ENCODE assay signal across 8 cellular contexts in the genomic region with DNA sequence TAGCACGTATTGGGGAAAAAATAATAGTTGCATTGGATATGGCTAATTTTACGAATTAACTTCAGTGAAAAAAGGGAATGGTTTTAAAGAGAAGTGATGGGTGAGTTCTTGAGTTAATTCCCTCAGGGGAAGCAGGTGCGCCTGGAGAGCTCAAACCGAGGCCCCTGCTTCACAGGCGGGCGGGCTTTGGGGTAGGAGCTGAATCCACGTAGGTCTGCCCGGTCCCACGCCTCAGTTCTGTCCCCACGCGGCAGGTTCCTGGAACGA. TPM values are rescaled to one million over a fixed set of nuclear protein-coding genes. Genes with fewer than 3 reads are reported as not detected.
DNase-seq lines count a peak whose midpoint lies in the region; ATAC-seq and TF ChIP-seq lines count a peak whose summit lies in the region.

No MANE protein-coding gene starts in this region.

- no peaks in the 10 kb centered on the region for H3K27me3 ChIP-seq in AG04450 (ENCODE audit: control insufficient read depth, insufficient read depth, low read length)
- H3K27me3 ChIP-seq in HUES48 (ENCODE audit: control insufficient read depth, insufficient read depth, low read length) = no peaks in the 10 kb centered on the region; the same call in 1 of the 2 replicates
- no peaks in the 10 kb centered on the region for H3K27me3 ChIP-seq in brain microvascular endothelial cell (replicated peaks)
- H3K27me3 ChIP-seq in muscle layer of duodenum (ENCODE audit: low read depth, low read length) = no peaks in the 10 kb centered on the region
- H3K27me3 ChIP-seq in adrenal gland = no peaks in the 10 kb centered on the region

- no peak for TF ChIP-seq POLR2A in adrenal gland (IDR thresholded peaks at IDR 0.05)

- H3K27ac ChIP-seq in AG04450 (ENCODE audit: low read depth, low read length) = no peak overlapping the region
- H3K27ac ChIP-seq in HUES48 (ENCODE audit: low read depth, low read length) = no peak overlapping the region
- H3K27ac ChIP-seq in brain microvascular endothelial cell = no peak overlapping the region
- H3K27ac ChIP-seq in muscle layer of duodenum (ENCODE audit: low read length) = no peak overlapping the region
- no peak overlapping the region for H3K27ac ChIP-seq in adrenal gland

- H3K9ac ChIP-seq in HUES48 (ENCODE audit: low read depth, low read length) = peak overlapping the region; percentile 75

- no peak for DNase-seq in AG04450 (ENCODE audit: low read depth, low spot score)
- no peak for DNase-seq in brain microvascular endothelial cell
- DNase-seq in stimulated activated CD4-positive, alpha-beta T cell treated with anti-CD3 and anti-CD28 coated beads, Interleukin-4, amount 100 ng/mL, for 24 hours = no peak
- no peak for DNase-seq in medulla oblongata (ENCODE audit: extremely low spot score)
- DNase-seq in adrenal gland = no peak

- peak overlapping the region; percentile 58 for H3K4me3 ChIP-seq in AG04450 (ENCODE audit: low read depth, low read length)
- peak overlapping the region; percentile 61 for H3K4me3 ChIP-seq in HUES48 (ENCODE audit: low read depth, low read length)
- H3K4me3 ChIP-seq in brain microvascular endothelial cell (ENCODE audit: low read depth, low read length) = peak overlapping the region; percentile 45
- peak overlapping the region; percentile 61 to 62 for H3K4me3 ChIP-seq in muscle layer of duodenum (ENCODE audit: low read depth in 1 of 2, low read length in 2 of 2)
- H3K4me3 ChIP-seq in adrenal gland = peak overlapping the region in 2 of 4 donors; percentile 65 to 77

- CTCF ChIA-PET in AG04450 (lab: Charles Lee) = interaction anchor here (0.6 to 3.4 kb wide), 14 partner anchors 11 to 586 kb away, joined by 3 to 39 read pairs (median 4); a partner anchor contains a TSS

- ATAC-seq in HG02885 (IDR thresholded peaks at IDR 0.05; ENCODE audit: poor library complexity, unreplicated experiment) = no peak

- TF ChIP-seq CTCF in AG04450 (IDR thresholded peaks at IDR 0.05; ENCODE audit: low read depth, low read length) (no peak), brain microvascular endothelial cell (IDR thresholded peaks at IDR 0.05; ENCODE audit: low read depth, low read length, missing control alignments) (no peak), adrenal gland (IDR thresholded peaks at IDR 0.05) (no peak)

- intact Hi-C loops in adrenal gland (cut with DNase I) = loop anchor here (5.0 to 10.0 kb wide), 3 partner anchors 192 to 459 kb away; a partner anchor contains a TSS

- 3 to 6% (median 4%) methylated on average over 11 to 12 of the region's 12 CpGs for WGBS in adrenal gland, 4 donors

- H3K9me3 ChIP-seq in AG04450 (ENCODE audit: control insufficient read depth, insufficient read depth, low read length) (no peaks in the 10 kb centered on the region), HUES48 (ENCODE audit: control insufficient read depth, insufficient read depth, low read length) (no peaks in the 10 kb centered on the region), muscle layer of duodenum (ENCODE audit: control insufficient read depth in 1 of 2, low read length in 2 of 2) (no peaks in the 10 kb centered on the region), adrenal gland (replicated peaks in 1 of 3) (no peaks in the 10 kb centered on the region)

- POLR2A ChIA-PET in AG04450 (lab: Yijun Ruan, JAX) = interaction anchor here (1.1 to 1.2 kb wide), 2 partner anchors 44 to 461 kb away, joined by 3 to 4 read pairs; a partner anchor contains a TSS

- in situ Hi-C loops in brain microvascular endothelial cell (cut with HindIII; ENCODE audit: low pct_ligation_motif_present, low sequenced_read_pairs) = loop anchor here (25.0 kb wide), 1 partner anchor 189 kb away; a partner anchor contains a TSS

- H3K36me3 ChIP-seq in HUES48 (ENCODE audit: control insufficient read depth, insufficient read depth, low read length) (no peaks in the 10 kb centered on the region), brain microvascular endothelial cell (replicated peaks) (peaks cover 11% of the 10 kb centered on the region), muscle layer of duodenum (ENCODE audit: control insufficient read depth in 1 of 2, insufficient read depth in 2 of 2, low read length in 2 of 2) (no peaks in the 10 kb centered on the region), adrenal gland (replicated peaks in 1 of 2) (no peaks in the 10 kb centered on the region)

- H3K4me1 ChIP-seq in HUES48 (ENCODE audit: control insufficient read depth, insufficient read depth, low read length) = peaks cover 18% of the 10 kb centered on the region
- peaks cover 0 to 9% of the 10 kb centered on the region in 2 donors for H3K4me1 ChIP-seq in muscle layer of duodenum (ENCODE audit: control insufficient read depth in 1 of 2, insufficient read depth in 2 of 2, low read length in 2 of 2)
- peaks cover 0 to 9% of the 10 kb centered on the region in 2 donors for H3K4me1 ChIP-seq in adrenal gland (replicated peaks in 1 of 2)

RNA-seq across cellular contexts. Expression of a gene that starts 44.1 kb away (rescaled TPM):
- polyA plus RNA-seq in AG04450 (2011; rRNA removed) (173 and 222 TPM in 2 replicates), adrenal gland (100 to 1,000 TPM in 1 of 3 donors, 10 to 100 TPM in 2; 25.6 to 201 (median 30.2) TPM)
- 136 and 137 TPM in 2 replicates for polyA minus RNA-seq in AG04450 (2011; rRNA and poly(A)+ RNA removed)
- total RNA-seq in adrenal gland = 100 to 1,000 TPM in 2 of 8 donors, 10 to 100 TPM in 6; 72.2 to 138 (median 89.0) TPM
